Comparison of ENCODE assay signal across 1 cellular context in genomic region chr1:91706140-91706957, GRCh38.
TF ChIP-seq lines count a peak whose summit lies in the region.

No MANE protein-coding gene starts in this region.

TF ChIP-seq in K562, 482 proteins besides CTCF, POLR2A, EP300 and RAD21 (continued from another document and continues in another):
- TF ChIP-seq ARID3A (IDR thresholded peaks at IDR 0.05; ENCODE audit: borderline replicate concordance, low read depth, low read length) (peak; percentile 68; the same call in 1 of the 2 replicates), KLF6 (CRISPR knock-in tag; IDR thresholded peaks at IDR 0.05; ENCODE audit: borderline replicate concordance) (peak; percentile 92), HBP1 (CRISPR knock-in tag; IDR thresholded peaks at IDR 0.05) (peak; percentile 59; the same call in 1 of the 2 replicates), RCOR1 (IDR thresholded peaks at IDR 0.05; ENCODE audit: borderline replicate concordance in 1 of 2, low read depth in 2 of 2, low read length in 2 of 2) (peak in 1 of 2 experiments; percentile 71; a peak in 2 of 4 replicates), ZBTB43 (CRISPR knock-in tag; IDR thresholded peaks at IDR 0.05) (no peak), NFRKB (IDR thresholded peaks at IDR 0.05; ENCODE audit: low read depth) (peak; percentile 79), PML (IDR thresholded peaks at IDR 0.05; ENCODE audit: low read length) (peak; percentile 35; the same call in 1 of the 2 replicates), MLX (CRISPR knock-in tag; conservative IDR thresholded peaks at IDR 0.05) (no peak), HOXB6 (CRISPR knock-in tag; IDR thresholded peaks at IDR 0.05; ENCODE audit: borderline replicate concordance) (no peak), ZBTB5 (IDR thresholded peaks at IDR 0.05) (no peak), ID3 (CRISPR knock-in tag; IDR thresholded peaks at IDR 0.05) (no peak), ID3 (tag; IDR thresholded peaks at IDR 0.05) (peak; percentile 93), CTBP1 (IDR thresholded peaks at IDR 0.05; ENCODE audit: borderline replicate concordance) (peak; percentile 78), ZNF511 (CRISPR knock-in tag; IDR thresholded peaks at IDR 0.05) (no peak), FUS (optimal IDR thresholded peaks at IDR 0.05; ENCODE audit: low read depth, low read length) (no peak), SFPQ (IDR thresholded peaks at IDR 0.05; ENCODE audit: low read depth, low read length) (no peak), ZFP36 (IDR thresholded peaks at IDR 0.05; ENCODE audit: low read depth, low read length, partially characterized antibody) (peak; percentile 49), ARID1B (IDR thresholded peaks at IDR 0.05) (peak; percentile 59), ZNF239 (CRISPR knock-in tag; IDR thresholded peaks at IDR 0.05) (peak; percentile 66), ZBTB26 (CRISPR knock-in tag; IDR thresholded peaks at IDR 0.05) (peak; percentile 89), NBN (IDR thresholded peaks at IDR 0.05; ENCODE audit: low read depth) (0 out of 2 replicates have a peak, but pooled peaks have one; percentile 61), CBX3 (IDR thresholded peaks at IDR 0.05; ENCODE audit: borderline replicate concordance in 1 of 2, low read length in 2 of 2) (peak in 1 of 2 experiments; percentile 39; a peak in 1 of 3 replicates), NFE2L1 (tag; IDR thresholded peaks at IDR 0.05; ENCODE audit: borderline replicate concordance, low read depth) (no peak), REST (CRISPR knock-in tag; IDR thresholded peaks at IDR 0.05; ENCODE audit: low read depth) (0 out of 2 replicates have a peak, but pooled peaks have one; percentile 24), POLR2H (tag; IDR thresholded peaks at IDR 0.05; ENCODE audit: low read depth) (peak; percentile 89), ZNF449 (CRISPR knock-in tag; IDR thresholded peaks at IDR 0.05) (peak; percentile 79), SIX5 (IDR thresholded peaks at IDR 0.05; ENCODE audit: borderline replicate concordance in 1 of 2, insufficient read depth in 1 of 2, low read depth in 1 of 2, low read length in 2 of 2) (no peak), POLR2G (IDR thresholded peaks at IDR 0.05; ENCODE audit: low read depth, low read length) (0 out of 2 replicates have a peak, but pooled peaks have one; percentile 24), RFX7 (CRISPR knock-in tag; IDR thresholded peaks at IDR 0.05) (0 out of 2 replicates have a peak, but pooled peaks have one; percentile 62), TFE3 (CRISPR knock-in tag; IDR thresholded peaks at IDR 0.05) (peak; percentile 30), TCFL5 (CRISPR knock-in tag; conservative IDR thresholded peaks at IDR 0.05) (peak; percentile 87), NR2C1 (IDR thresholded peaks at IDR 0.05) (peak; percentile 64), NR2C1 (tag; IDR thresholded peaks at IDR 0.05) (peak; percentile 80), HMBOX1 (IDR thresholded peaks at IDR 0.05) (peak; percentile 69), BCL6 (CRISPR knock-in tag; IDR thresholded peaks at IDR 0.05) (peak; percentile 81; the same call in 1 of the 2 replicates)
